Comparison of ENCODE assay signal across 9 cellular contexts in genomic region chr1:940121-941026, GRCh38. TPM values are rescaled to one million over a fixed set of nuclear protein-coding genes. Genes with fewer than 3 reads are reported as not detected.
DNase-seq lines count a peak whose midpoint lies in the region; ATAC-seq and TF ChIP-seq lines count a peak whose summit lies in the region.
"Had no signal": no experiment of that assay in that cellular context is flagged by ENCODE, and none has a peak within 500 bp of the region (broad histone marks: within the 10 kb centered on the region; RNA-seq: fewer than 3 reads in every experiment).

No MANE protein-coding gene starts in this region.

- H3K4me3 ChIP-seq in suprapubic skin, result peak overlapping the region; percentile 49

- H3K27me3 Mint-ChIP-seq in central memory CD8-positive, alpha-beta T cell, result peaks cover 35% of the 10 kb centered on the region

- DNase-seq in 8988T (peak; percentile 84), GM10248 (ENCODE audit: extremely low spot score) (peak; percentile 68), NOMO-1 treated with dmso at 0.1 percent for 144 hours (lab: John Stamatoyannopoulos, UW; ENCODE audit: unreplicated experiment) (peak; percentile 29), left lobe of liver (ENCODE audit: low spot score) (no peak), suprapubic skin (ENCODE audit: low spot score in 2 of 2) (no peak)
- DNase-seq in central memory CD8-positive, alpha-beta T cell (ENCODE audit: low spot score in 2 of 2), result no peak
- DNase-seq in activated effector memory CD4-positive, alpha-beta T cell treated with Interleukin-2 at 50 U/mL for 16 hours, result no peak
- no peak for DNase-seq in activated CD4-positive, CD25-positive, alpha-beta regulatory T cell treated with anti-CD3 and anti-CD28 coated beads, Interleukin-2, amount 50 U/mL, for 72 hours

- H3K36me3 ChIP-seq in suprapubic skin, result peaks cover 9% of the 10 kb centered on the region

- peaks cover 50% of the 10 kb centered on the region for H3K4me1 ChIP-seq in suprapubic skin

- peak overlapping the region; percentile 74 for H3K4me3 Mint-ChIP-seq in central memory CD8-positive, alpha-beta T cell

- TF ChIP-seq EP300 in suprapubic skin (IDR thresholded peaks at IDR 0.05), result no peak

- no peak overlapping the region for H3K27ac ChIP-seq in suprapubic skin

- H3K27ac Mint-ChIP-seq in central memory CD8-positive, alpha-beta T cell (ENCODE audit: low read depth), result peak overlapping the region; percentile 76

- H3K27me3 ChIP-seq in suprapubic skin, result peaks cover 81% of the 10 kb centered on the region

- TF ChIP-seq POLR2A in suprapubic skin (IDR thresholded peaks at IDR 0.05), result no peak

- H3K4me1 Mint-ChIP-seq in central memory CD8-positive, alpha-beta T cell, result peaks cover 14% of the 10 kb centered on the region

- POLR2A ChIA-PET in GM10248 (lab: Yijun Ruan, JAX), result no interaction called here

- CTCF ChIA-PET in GM10248 (lab: Yijun Ruan, JAX), result interaction anchor here (1.0 to 5.6 kb wide), 4 partner anchors 10 to 43 kb away, joined by 3 to 34 read pairs (median 4); no protein-coding TSS in a partner anchor

- WGBS in suprapubic skin, result 1% methylated on average over 32 of the region's 86 CpGs

- no peaks in the 10 kb centered on the region for H3K9me3 Mint-ChIP-seq in central memory CD8-positive, alpha-beta T cell

- H3K36me3 Mint-ChIP-seq in central memory CD8-positive, alpha-beta T cell (ENCODE audit: insufficient read depth), result peaks cover 4% of the 10 kb centered on the region

- no peaks in the 10 kb centered on the region for H3K9me3 ChIP-seq in suprapubic skin

- no peak for TF ChIP-seq CTCF in GM10248 (IDR thresholded peaks at IDR 0.05; ENCODE audit: control extremely low read depth, extremely low read depth, low read depth, missing control alignments)
- TF ChIP-seq CTCF in suprapubic skin (IDR thresholded peaks at IDR 0.05), result no peak

- no peak for ATAC-seq in central memory CD8-positive, alpha-beta T cell (replicated peaks; ENCODE audit: extremely low read depth, poor library complexity, severe bottlenecking)
- peak; percentile 29 for ATAC-seq in left lobe of liver

RNA-seq across cellular contexts. Expression of gene SAMD11, which starts 16.7 kb away (rescaled TPM):
- total RNA-seq in left lobe of liver (4.9 TPM), suprapubic skin (1 to 10 TPM in 2 of 4 donors, under 1 TPM in 1, not detected in 1; 0.85 to 2.0 (median 1.5) TPM)

RNA-seq across cellular contexts. Expression of gene NOC2L, which starts 18.7 kb away (rescaled TPM):
- total RNA-seq in left lobe of liver (32.5 TPM), suprapubic skin (10 to 100 TPM; 45.6 to 61.9 (median 56.3) TPM)

RNA-seq across cellular contexts. Expression of gene KLHL17, which starts 20.0 kb away (rescaled TPM):
- total RNA-seq in left lobe of liver, result 7.3 TPM
- 10 to 100 TPM in 3 of 4 donors, 1 to 10 TPM in 1; 9.7 to 38.3 (median 17.0) TPM for total RNA-seq in suprapubic skin

RNA-seq across cellular contexts. Expression of gene PLEKHN1, which starts 25.9 kb away (rescaled TPM):
- total RNA-seq in left lobe of liver (0.28 TPM), suprapubic skin (10 to 100 TPM; 36.1 to 69.0 (median 48.4) TPM)

RNA-seq across cellular contexts. Expression of gene PERM1, which starts 41.5 kb away (rescaled TPM):
- total RNA-seq in left lobe of liver (0.83 TPM), suprapubic skin (under 1 TPM; 0.24 to 0.93 (median 0.44) TPM)
- total RNA-seq: dermis microvascular lymphatic vessel endothelial cell had no signal

Comparison
In these comparisons a context has a peak if more than half of its experiments do, and no peak if none do; other contexts are left out.
1. DNase-seq: peak in 8988T (single experiment), GM10248 (single experiment) and NOMO-1 treated with dmso at 0.1 percent for 144 hours (single experiment); none in central memory CD8-positive, alpha-beta T cell (0 of 2), left lobe of liver (single experiment), suprapubic skin (0 of 2), activated effector memory CD4-positive, alpha-beta T cell treated with Interleukin-2 at 50 U/mL for 16 hours (single experiment) and activated CD4-positive, CD25-positive, alpha-beta regulatory T cell treated with anti-CD3 and anti-CD28 coated beads, Interleukin-2, amount 50 U/mL, for 72 hours (single experiment).